Comparison of ENCODE assay signal across 9 cellular contexts in genomic region chr1:155128469-155128754, GRCh38. TPM values are rescaled to one million over a fixed set of nuclear protein-coding genes. Genes with fewer than 3 reads are reported as not detected.
DNase-seq lines count a peak whose midpoint lies in the region; ATAC-seq, FAIRE-seq and TF ChIP-seq lines count a peak whose summit lies in the region.
"Had no signal": no experiment of that assay in that cellular context is flagged by ENCODE, and none has a peak within 500 bp of the region (broad histone marks: within the 10 kb centered on the region; RNA-seq: fewer than 3 reads in every experiment).

No MANE protein-coding gene starts in this region.

- no peak for TF ChIP-seq RAD21 in H1 (IDR thresholded peaks at IDR 0.05 in 1 of 2, conservative IDR thresholded peaks at IDR 0.05 in 1 of 2; ENCODE audit: low read depth in 2 of 2, low read length in 2 of 2)

- H3K79me2 ChIP-seq in PC-3 (ENCODE audit: low read length) = peaks cover 35% of the 10 kb centered on the region
- H3K79me2 ChIP-seq in H1 (ENCODE audit: control insufficient read depth in 1 of 2, insufficient read depth in 2 of 2, low read length in 2 of 2) = no peaks in the 10 kb centered on the region
- no peaks in the 10 kb centered on the region for H3K79me2 ChIP-seq in neural progenitor cell (ENCODE audit: low read depth)

- ATAC-seq in PC-3 = no peak
- no peak for ATAC-seq in HG03521 (IDR thresholded peaks at IDR 0.05; ENCODE audit: unreplicated experiment)

- H2AFZ ChIP-seq in PC-3 (ENCODE audit: low read length) (no peak overlapping the region), H1 (ENCODE audit: low read length) (no peak overlapping the region), neural progenitor cell (replicated peaks) (no peak overlapping the region)

- no peaks in the 10 kb centered on the region for H3K9me3 ChIP-seq in BLaER1
- no peaks in the 10 kb centered on the region for H3K9me3 ChIP-seq in PC-3 (ENCODE audit: low read length)
- no peaks in the 10 kb centered on the region for H3K9me3 ChIP-seq in H1 (ENCODE audit: insufficient read depth in 2 of 2, low read depth in 1 of 2, low read length in 1 of 2)
- no peaks in the 10 kb centered on the region for H3K9me3 ChIP-seq in neural progenitor cell (ENCODE audit: low read depth)

- H3K4me3 ChIP-seq in BLaER1 (peak overlapping the region; percentile 82), PC-3 (ENCODE audit: low read length) (peak overlapping the region; percentile 85), H1 (ENCODE audit: extremely low read depth in 1 of 4, insufficient read depth in 2 of 4, low read depth in 3 of 4, low read length in 4 of 4) (peak overlapping the region; percentile 34 to 62 (median 44); a peak in 7 of 8 replicates), neural progenitor cell (peak overlapping the region; percentile 64)

- H3K23me2 ChIP-seq in H1 (ENCODE audit: low read depth, low read length) = peaks cover 28% of the 10 kb centered on the region

- WGBS in H1 (ENCODE audit: extremely low coverage in 1 of 2, insufficient coverage in 1 of 2, insufficient read length in 1 of 2, insufficient replicate concordance in 2 of 2, low coverage in 1 of 2, low lambda C conversion rate in 2 of 2, missing lambda C conversion rate in 1 of 2), 2 experiments = 19% methylated on average over 1 of the region's 1 CpG; no CpG with 5 or more reads in 1 of the 2 experiments

- DNase-seq in PC-3 (no peak), H1 (ENCODE audit: low read depth in 1 of 2, low spot score in 2 of 2) (peak in 1 of 2 experiments; percentile 52), neural progenitor cell (ENCODE audit: low spot score) (no peak), GOT3 (lab: John Stamatoyannopoulos, UW) (no peak), NCI-H345 treated with DMSO at 0.1 percent for 48 hours (lab: John Stamatoyannopoulos, UW; ENCODE audit: unreplicated experiment) (no peak), NCI-H2227 (lab: John Stamatoyannopoulos, UW; ENCODE audit: unreplicated experiment) (no peak)
- DNase-seq: effector CD8-positive, alpha-beta T cell had no signal

- H4K20me1 ChIP-seq in BLaER1 = no peaks in the 10 kb centered on the region
- 0 out of 2 replicates have a peak, but pooled peaks cover 6% of the 10 kb centered on the region for H4K20me1 ChIP-seq in PC-3 (ENCODE audit: low read length)
- no peaks in the 10 kb centered on the region for H4K20me1 ChIP-seq in H1 (replicated peaks in 1 of 2; ENCODE audit: control insufficient read depth in 1 of 2, insufficient read depth in 2 of 2, low read length in 2 of 2)
- H4K20me1 ChIP-seq in neural progenitor cell (ENCODE audit: low read depth) = peaks cover 13% of the 10 kb centered on the region

- no peak overlapping the region for H3K4ac ChIP-seq in H1 (replicated peaks; ENCODE audit: insufficient read length, low read depth, low read length)

- CTCF ChIA-PET in PC-3 (lab: Charles Lee) = interaction anchor here (0.7 to 2.8 kb wide), 3 partner anchors 37 to 43 kb away, joined by 3 to 14 read pairs (median 5); no protein-coding TSS in a partner anchor
- CTCF ChIA-PET in H1 (lab: Charles Lee; ENCODE audit: partially characterized antibody) = interaction anchor here (0.6 to 14.2 kb wide), 9 partner anchors 24 to 120 kb away, joined by 3 to 187 read pairs (median 5); partner anchors contain the start of genes KRTCAP2 and TRIM46

- no TSS peak for BruUV-seq in PC-3 (replicated peaks; lab: Mats Ljungman, UMichigan)

- H3K4me1 ChIP-seq in BLaER1 = peaks cover 54% of the 10 kb centered on the region
- peaks cover 71% of the 10 kb centered on the region for H3K4me1 ChIP-seq in PC-3 (ENCODE audit: insufficient read depth, low read length)
- H3K4me1 ChIP-seq in H1 (replicated peaks in 1 of 4; ENCODE audit: control insufficient read depth in 3 of 4, insufficient read depth in 4 of 4, low read length in 3 of 4) = peaks cover 16 to 58% (median 40%) of the 10 kb centered on the region in 4 experiments
- H3K4me1 ChIP-seq in neural progenitor cell = peaks cover 59% of the 10 kb centered on the region

- no peak overlapping the region for H2BK5ac ChIP-seq in H1 (ENCODE audit: low read depth, low read length)

- H3K4me3 Mint-ChIP-seq in neural progenitor cell = peak overlapping the region; percentile 83

- H3F3A ChIP-seq in PC-3 (ENCODE audit: low read length, unreplicated experiment) (no peaks in the 10 kb centered on the region), neural progenitor cell (ENCODE audit: low read depth) (peaks cover 39% of the 10 kb centered on the region)

- H3K27me3 Mint-ChIP-seq in neural progenitor cell (ENCODE audit: insufficient read depth, low read depth) = peaks cover 53% of the 10 kb centered on the region

- no peaks in the 10 kb centered on the region for H3K9me2 ChIP-seq in PC-3 (replicated peaks; ENCODE audit: low read length)

- TF ChIP-seq POLR2A in H1 (IDR thresholded peaks at IDR 0.05; ENCODE audit: control extremely low read depth in 1 of 2, low read depth in 2 of 2, low read length in 2 of 2) = no peak

- H3K36me3 Mint-ChIP-seq in neural progenitor cell = peaks cover 2% of the 10 kb centered on the region

- no peak overlapping the region for H2BK12ac ChIP-seq in H1 (ENCODE audit: low read depth, low read length)

- POLR2A ChIA-PET in PC-3 (lab: Charles Lee; ENCODE audit: unreplicated experiment) = no interaction called here
- POLR2A ChIA-PET in H1 (lab: Charles Lee; ENCODE audit: partially characterized antibody) = interaction anchor here (0.7 to 3.1 kb wide), 13 partner anchors 9 to 156 kb away, joined by 3 to 24 read pairs (median 6); partner anchors contain the start of gene EFNA3

- no peak overlapping the region for H3K18ac ChIP-seq in H1 (ENCODE audit: extremely low read depth, low read length)

- TF ChIP-seq EP300 in H1 (IDR thresholded peaks at IDR 0.05; ENCODE audit: borderline replicate concordance in 1 of 2, low read depth in 2 of 2, low read length in 2 of 2) = no peak

- TF ChIP-seq CTCF in PC-3 (conservative IDR thresholded peaks at IDR 0.05; ENCODE audit: low read depth, low read length) (no peak), H1 (IDR thresholded peaks at IDR 0.05; ENCODE audit: control extremely low read depth in 1 of 3, insufficient read depth in 1 of 3, low read depth in 1 of 3, low read length in 3 of 3) (no peak), neural progenitor cell (IDR thresholded peaks at IDR 0.05) (no peak)

- no peak overlapping the region for H2BK15ac ChIP-seq in H1 (ENCODE audit: low read length)

- H4K5ac ChIP-seq in H1 (ENCODE audit: insufficient read length, low read depth, low read length) = no peak overlapping the region

- no peak overlapping the region for H2BK20ac ChIP-seq in H1 (ENCODE audit: low read length)

- H3K4me2 ChIP-seq in BLaER1 (peak overlapping the region; percentile 99), PC-3 (ENCODE audit: low read length) (peak overlapping the region; percentile 97), H1 (ENCODE audit: insufficient read depth in 1 of 2, low read depth in 2 of 2, low read length in 2 of 2) (peak overlapping the region; percentile 94 to 97), neural progenitor cell (peak overlapping the region; percentile 95)

- peak overlapping the region; percentile 56; the same call in 1 of the 2 replicates for H2AK5ac ChIP-seq in H1 (ENCODE audit: low read depth, low read length)

- no peak for FAIRE-seq in H1 (lab: Jason Lieb, UNC)

- no peak overlapping the region for H3K23ac ChIP-seq in H1 (ENCODE audit: insufficient read length)

- H4K91ac ChIP-seq in H1 (replicated peaks; ENCODE audit: insufficient read length, low read length) = no peak overlapping the region

- H3K9me3 Mint-ChIP-seq in neural progenitor cell = no peaks in the 10 kb centered on the region

- no peak overlapping the region for H3K56ac ChIP-seq in H1 (replicated peaks; ENCODE audit: insufficient read length, low read depth, low read length)

- H3K79me1 ChIP-seq in H1 (ENCODE audit: low read depth, low read length) = no peaks in the 10 kb centered on the region

- H3K27me3 ChIP-seq in BLaER1 (peaks cover 35% of the 10 kb centered on the region), PC-3 (ENCODE audit: low read length) (no peaks in the 10 kb centered on the region), H1 (replicated peaks in 1 of 4; ENCODE audit: control insufficient read depth in 3 of 4, extremely low read depth in 1 of 4, insufficient read depth in 3 of 4, low read length in 3 of 4) (peaks cover 33 to 50% (median 45%) of the 10 kb centered on the region in 4 experiments), neural progenitor cell (peaks cover 75% of the 10 kb centered on the region)

- H2BK120ac ChIP-seq in H1 (replicated peaks; ENCODE audit: low read depth, low read length) = no peak overlapping the region

- peaks cover 51% of the 10 kb centered on the region for H3K4me1 Mint-ChIP-seq in neural progenitor cell

- intact Hi-C loops in PC-3 (cut with micrococcal nuclease) = no loop called here

- no peak overlapping the region for H3K27ac Mint-ChIP-seq in neural progenitor cell

- peak overlapping the region; percentile 84 for H3K9ac ChIP-seq in BLaER1
- H3K9ac ChIP-seq in PC-3 (ENCODE audit: low read length) = peak overlapping the region; percentile 95
- H3K9ac ChIP-seq in H1 (replicated peaks in 1 of 4; ENCODE audit: extremely low read depth in 1 of 4, low read depth in 3 of 4, low read length in 3 of 4) = no peak overlapping the region
- H3K9ac ChIP-seq in neural progenitor cell = no peak overlapping the region

- no peak overlapping the region for H3K14ac ChIP-seq in H1 (ENCODE audit: insufficient read length)

- H3K36me3 ChIP-seq in BLaER1 (peaks cover 26% of the 10 kb centered on the region), PC-3 (ENCODE audit: low read depth, low read length) (peaks cover 14% of the 10 kb centered on the region), H1 (ENCODE audit: control insufficient read depth in 2 of 4, insufficient read depth in 4 of 4, low read length in 3 of 4) (peaks cover 0 to 4% (median under 1%) of the 10 kb centered on the region in 4 experiments; a peak in 1 of 8 replicates), neural progenitor cell (no peaks in the 10 kb centered on the region)

- H3K27ac ChIP-seq in BLaER1 (peak overlapping the region; percentile 74), PC-3 (ENCODE audit: low read length) (peak overlapping the region; percentile 99), H1 (ENCODE audit: low read depth, low read length) (no peak overlapping the region), neural progenitor cell (no peak overlapping the region)

- H4K8ac ChIP-seq in H1 (ENCODE audit: extremely low read depth, insufficient read depth, low read length) = no peak overlapping the region

RNA-seq across cellular contexts. Expression of gene EFNA1, which starts 0.7 kb away (rescaled TPM):
- total RNA-seq in PC-3 (2014; rRNA removed) (29.4 and 49.9 TPM in 2 replicates), neural progenitor cell (ENCODE audit: low replicate concordance) (0.34 and 0.65 TPM in 2 replicates)
- 4.0 and 4.9 TPM in 2 replicates for total RNA-seq in H1 (2021; fragmentation: NEBNext Ultra II Directional; extraction: Animal tissue kit (Norgen Biotek cat#: 25700))
- polyA plus RNA-seq in H1 (2011; rRNA removed) = 11.8 and 14.6 TPM in 2 replicates
- 12.1 TPM for polyA plus RNA-seq in H1 (2011; cell fraction: cytosol; rRNA removed)
- polyA plus RNA-seq in H1 (2011; cell fraction: nucleus; rRNA removed) = 8.9 TPM
- polyA plus RNA-seq in H1 (2012, experiment 1 of 2) = 5.4 to 7.8 TPM (median 6.7 TPM) in 4 replicates
- 4.6 TPM for polyA plus RNA-seq in H1 (2012, experiment 2 of 2)
- 3.8 TPM for polyA plus RNA-seq in H1 (2013, experiment 1 of 2)
- 4.2 TPM for polyA plus RNA-seq in H1 (2013, experiment 2 of 2)
- polyA minus RNA-seq in H1 (2011; rRNA and poly(A)+ RNA removed) = 7.3 and 12.6 TPM in 2 replicates
- 13.0 TPM for polyA minus RNA-seq in H1 (2011; cell fraction: cytosol; rRNA and poly(A)+ RNA removed)
- 9.7 TPM for polyA minus RNA-seq in H1 (2011; cell fraction: nucleus; rRNA and poly(A)+ RNA removed)

RNA-seq across cellular contexts. Expression of gene SLC50A1, which starts 7.2 kb away (rescaled TPM):
- 59.2 and 75.2 TPM in 2 replicates for total RNA-seq in PC-3 (2014; rRNA removed)
- total RNA-seq in H1 (2021; fragmentation: NEBNext Ultra II Directional; extraction: Animal tissue kit (Norgen Biotek cat#: 25700)) = 36.5 and 41.6 TPM in 2 replicates
- 80.7 and 90.8 TPM in 2 replicates for polyA plus RNA-seq in H1 (2011; rRNA removed)
- polyA plus RNA-seq in H1 (2011; cell fraction: cytosol; rRNA removed) = 61.8 TPM
- polyA plus RNA-seq in H1 (2011; cell fraction: nucleus; rRNA removed) = 34.9 TPM
- 36.0 to 50.1 TPM (median 39.0 TPM) in 4 replicates for polyA plus RNA-seq in H1 (2012, experiment 1 of 2)
- 56.4 TPM for polyA plus RNA-seq in H1 (2012, experiment 2 of 2)
- 47.5 TPM for polyA plus RNA-seq in H1 (2013, experiment 1 of 2)
- 50.4 TPM for polyA plus RNA-seq in H1 (2013, experiment 2 of 2)
- polyA minus RNA-seq in H1 (2011; rRNA and poly(A)+ RNA removed) = 42.3 and 45.2 TPM in 2 replicates
- polyA minus RNA-seq in H1 (2011; cell fraction: cytosol; rRNA and poly(A)+ RNA removed) = 19.9 TPM
- 14.1 TPM for polyA minus RNA-seq in H1 (2011; cell fraction: nucleus; rRNA and poly(A)+ RNA removed)
- total RNA-seq in neural progenitor cell (ENCODE audit: low replicate concordance) = 14.4 and 29.0 TPM in 2 replicates

RNA-seq across cellular contexts. Expression of gene DPM3, which starts 11.9 kb away (rescaled TPM):
- total RNA-seq in PC-3 (2014; rRNA removed) (53.6 and 74.3 TPM in 2 replicates), neural progenitor cell (ENCODE audit: low replicate concordance) (16.8 and 133 TPM in 2 replicates)
- 44.8 and 49.3 TPM in 2 replicates for total RNA-seq in H1 (2021; fragmentation: NEBNext Ultra II Directional; extraction: Animal tissue kit (Norgen Biotek cat#: 25700))
- 227 and 349 TPM in 2 replicates for polyA plus RNA-seq in H1 (2011; rRNA removed)
- polyA plus RNA-seq in H1 (2011; cell fraction: cytosol; rRNA removed) = 166 TPM
- 111 TPM for polyA plus RNA-seq in H1 (2011; cell fraction: nucleus; rRNA removed)
- polyA plus RNA-seq in H1 (2012, experiment 1 of 2) = 30.1 to 106 TPM (median 79.5 TPM) in 4 replicates
- polyA plus RNA-seq in H1 (2012, experiment 2 of 2) = 141 TPM
- polyA plus RNA-seq in H1 (2013, experiment 1 of 2) = 184 TPM
- polyA plus RNA-seq in H1 (2013, experiment 2 of 2) = 217 TPM
- polyA minus RNA-seq in H1 (2011; rRNA and poly(A)+ RNA removed) = 6.9 and 13.7 TPM in 2 replicates
- 6.6 TPM for polyA minus RNA-seq in H1 (2011; cell fraction: cytosol; rRNA and poly(A)+ RNA removed)
- 11.4 TPM for polyA minus RNA-seq in H1 (2011; cell fraction: nucleus; rRNA and poly(A)+ RNA removed)

RNA-seq across cellular contexts. Expression of gene KRTCAP2, which starts 44.7 kb away (rescaled TPM):
- total RNA-seq in PC-3 (2014; rRNA removed) (241 and 257 TPM in 2 replicates), neural progenitor cell (ENCODE audit: low replicate concordance) (37.8 and 100 TPM in 2 replicates)
- total RNA-seq in H1 (2021; fragmentation: NEBNext Ultra II Directional; extraction: Animal tissue kit (Norgen Biotek cat#: 25700)) = 146 TPM in 2 replicates
- polyA plus RNA-seq in H1 (2011; rRNA removed) = 317 and 419 TPM in 2 replicates
- polyA plus RNA-seq in H1 (2011; cell fraction: cytosol; rRNA removed) = 199 TPM
- 287 TPM for polyA plus RNA-seq in H1 (2011; cell fraction: nucleus; rRNA removed)
- 150 to 268 TPM (median 247 TPM) in 4 replicates for polyA plus RNA-seq in H1 (2012, experiment 1 of 2)
- 705 TPM for polyA plus RNA-seq in H1 (2012, experiment 2 of 2)
- 290 TPM for polyA plus RNA-seq in H1 (2013, experiment 1 of 2)
- 399 TPM for polyA plus RNA-seq in H1 (2013, experiment 2 of 2)
- 107 and 146 TPM in 2 replicates for polyA minus RNA-seq in H1 (2011; rRNA and poly(A)+ RNA removed)
- 86.3 TPM for polyA minus RNA-seq in H1 (2011; cell fraction: cytosol; rRNA and poly(A)+ RNA removed)
- polyA minus RNA-seq in H1 (2011; cell fraction: nucleus; rRNA and poly(A)+ RNA removed) = 82.9 TPM

RNA-seq across cellular contexts. Expression of gene TRIM46, which starts 45.2 kb away (rescaled TPM):
- total RNA-seq in PC-3 (2014; rRNA removed) (4.1 and 5.4 TPM in 2 replicates), neural progenitor cell (ENCODE audit: low replicate concordance) (3.9 and 10.2 TPM in 2 replicates)
- total RNA-seq in H1 (2021; fragmentation: NEBNext Ultra II Directional; extraction: Animal tissue kit (Norgen Biotek cat#: 25700)) = 15.0 and 15.5 TPM in 2 replicates
- 21.6 and 34.7 TPM in 2 replicates for polyA plus RNA-seq in H1 (2011; rRNA removed)
- 29.4 TPM for polyA plus RNA-seq in H1 (2011; cell fraction: cytosol; rRNA removed)
- 94.4 TPM for polyA plus RNA-seq in H1 (2011; cell fraction: nucleus; rRNA removed)
- 18.2 to 22.5 TPM (median 20.8 TPM) in 4 replicates for polyA plus RNA-seq in H1 (2012, experiment 1 of 2)
- 12.6 TPM for polyA plus RNA-seq in H1 (2012, experiment 2 of 2)
- polyA plus RNA-seq in H1 (2013, experiment 1 of 2) = 11.7 TPM
- 9.4 TPM for polyA plus RNA-seq in H1 (2013, experiment 2 of 2)
- polyA minus RNA-seq in H1 (2011; rRNA and poly(A)+ RNA removed) = 11.4 and 11.5 TPM in 2 replicates
- 13.7 TPM for polyA minus RNA-seq in H1 (2011; cell fraction: cytosol; rRNA and poly(A)+ RNA removed)
- polyA minus RNA-seq in H1 (2011; cell fraction: nucleus; rRNA and poly(A)+ RNA removed) = 28.4 TPM

Comparison
In these comparisons a context has a peak if more than half of its experiments do, and no peak if none do; other contexts are left out.
1. H3K27ac ChIP-seq: peak in BLaER1 (single experiment) and PC-3 (single experiment); none in H1 (single experiment) and neural progenitor cell (single experiment).
2. H3K9ac ChIP-seq: peak in BLaER1 (single experiment) and PC-3 (single experiment); none in H1 (0 of 4) and neural progenitor cell (single experiment).
3. Peak in every context shown above with its lines, with median percentiles within 50 percentile points of each other: H3K4me2 ChIP-seq and H3K4me3 ChIP-seq.